Comparison of ENCODE assay signal across 8 cellular contexts in the genomic region with DNA sequence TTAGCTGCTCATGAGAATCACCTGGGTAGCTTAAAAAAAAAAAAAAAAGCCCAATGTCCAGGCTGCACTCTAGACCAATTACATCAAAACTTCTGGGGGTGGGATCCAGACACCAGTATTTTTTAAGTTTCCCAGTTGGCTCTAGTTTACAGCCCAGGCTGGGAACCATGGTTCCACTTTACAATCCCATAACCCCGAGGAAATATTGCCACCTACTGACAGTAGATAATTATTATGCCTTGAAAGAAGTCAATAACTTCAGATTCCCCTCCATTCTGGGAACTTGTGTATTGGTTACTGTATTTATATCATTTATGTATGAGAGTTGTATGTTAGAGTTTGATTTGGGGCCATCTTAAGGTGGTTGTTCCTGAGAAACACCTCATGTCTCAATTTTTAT.
DNase-seq lines count a peak whose midpoint lies in the region; ATAC-seq and TF ChIP-seq lines count a peak whose summit lies in the region.

No MANE protein-coding gene starts in this region.

- TF ChIP-seq CTCF in heart left ventricle (IDR thresholded peaks at IDR 0.05) (peak in 10 of 12 donors; percentile 14 to 54 (median 39)), colonic mucosa (IDR thresholded peaks at IDR 0.05) (peak; percentile 23), parathyroid adenoma (IDR thresholded peaks at IDR 0.05) (peak; percentile 31)

- peaks cover 0 to 3% (median 0%) of the 10 kb centered on the region in 9 donors for H3K27me3 ChIP-seq in heart left ventricle
- H3K27me3 ChIP-seq in colonic mucosa = no peaks in the 10 kb centered on the region
- H3K27me3 ChIP-seq in parathyroid adenoma (ENCODE audit: control insufficient read depth, insufficient read depth, low read length) = no peaks in the 10 kb centered on the region

- no peak overlapping the region for H2AFZ ChIP-seq in parathyroid adenoma

- ATAC-seq in heart left ventricle (no peak), Right ventricle myocardium inferior (no peak)
- no peak for ATAC-seq in activated CD4-positive, CD25-positive, alpha-beta regulatory T cell treated with anti-CD3 and anti-CD28 coated beads, Interleukin-2, amount 50 U/mL, for 24 hours

- peaks cover 0 to 9% (median 0%) of the 10 kb centered on the region in 12 donors for H3K4me1 ChIP-seq in heart left ventricle
- no peaks in the 10 kb centered on the region for H3K4me1 ChIP-seq in colonic mucosa
- H3K4me1 ChIP-seq in parathyroid adenoma = no peaks in the 10 kb centered on the region

- H3K27ac ChIP-seq in heart left ventricle (no peak overlapping the region), colonic mucosa (no peak overlapping the region), parathyroid adenoma (no peak overlapping the region)

- WGBS in heart left ventricle, 4 donors = 28 to 38% (median 34%) methylated on average over 1 of the region's 1 CpG

- no peak overlapping the region for H3K4me2 ChIP-seq in parathyroid adenoma (ENCODE audit: low read length)

- DNase-seq in heart left ventricle (no peak), Right ventricle myocardium inferior (ENCODE audit: missing footprints) (no peak), NCI-H748 treated with DMSO at 0.1 percent for 48 hours (lab: John Stamatoyannopoulos, UW) (peak; percentile 28), colonic mucosa (no peak), NK-92 (lab: John Stamatoyannopoulos, UW; ENCODE audit: unreplicated experiment) (no peak)
- DNase-seq in activated T-helper 1 cell treated with anti-CD3 and anti-CD28 coated beads, Interleukin-12 subunit alpha, Interleukin-12 subunit beta, Interleukin-2, Interleukin-4 antibody, amounts not matched to agents 30 ng/mL and 10 ng/mL and 1 ng/mL, durations not matched to agents 14 hours and 24 hours and 36 hours (ENCODE audit: low spot score) = no peak

- H3K27me3 Mint-ChIP-seq in activated T-helper 1 cell treated with anti-CD3 and anti-CD28 coated beads, Interleukin-12 subunit alpha, Interleukin-12 subunit beta, Interleukin-2, Interleukin-4 antibody, amounts not matched to agents 30 ng/mL and 10 ng/mL and 1 ng/mL, durations not matched to agents 14 hours and 24 hours and 36 hours (ENCODE audit: insufficient read depth) = peaks cover 16% of the 10 kb centered on the region

- H3K4me3 ChIP-seq in heart left ventricle = no peak overlapping the region
- H3K4me3 ChIP-seq in colonic mucosa = no peak overlapping the region
- H3K4me3 ChIP-seq in parathyroid adenoma (ENCODE audit: low read depth, low read length) = no peak overlapping the region

- H3K27ac Mint-ChIP-seq in activated T-helper 1 cell treated with anti-CD3 and anti-CD28 coated beads, Interleukin-12 subunit alpha, Interleukin-12 subunit beta, Interleukin-2, Interleukin-4 antibody, amounts not matched to agents 30 ng/mL and 10 ng/mL and 1 ng/mL, durations not matched to agents 14 hours and 24 hours and 36 hours = no peak overlapping the region

- H3K36me3 Mint-ChIP-seq in activated T-helper 1 cell treated with anti-CD3 and anti-CD28 coated beads, Interleukin-12 subunit alpha, Interleukin-12 subunit beta, Interleukin-2, Interleukin-4 antibody, amounts not matched to agents 30 ng/mL and 10 ng/mL and 1 ng/mL, durations not matched to agents 14 hours and 24 hours and 36 hours (ENCODE audit: low read depth) = no peaks in the 10 kb centered on the region

- no peaks in the 10 kb centered on the region for H3K9me3 ChIP-seq in heart left ventricle
- H3K9me3 ChIP-seq in colonic mucosa = no peaks in the 10 kb centered on the region
- H3K9me3 ChIP-seq in parathyroid adenoma (ENCODE audit: control insufficient read depth, low read length) = no peaks in the 10 kb centered on the region

- no peaks in the 10 kb centered on the region for H3K9me3 Mint-ChIP-seq in activated T-helper 1 cell treated with anti-CD3 and anti-CD28 coated beads, Interleukin-12 subunit alpha, Interleukin-12 subunit beta, Interleukin-2, Interleukin-4 antibody, amounts not matched to agents 30 ng/mL and 10 ng/mL and 1 ng/mL, durations not matched to agents 14 hours and 24 hours and 36 hours

- H3K36me3 ChIP-seq in heart left ventricle (no peaks in the 10 kb centered on the region), colonic mucosa (no peaks in the 10 kb centered on the region), parathyroid adenoma (ENCODE audit: control insufficient read depth, insufficient read depth, low read length) (no peaks in the 10 kb centered on the region)

- no peak overlapping the region for H3K4me3 Mint-ChIP-seq in activated T-helper 1 cell treated with anti-CD3 and anti-CD28 coated beads, Interleukin-12 subunit alpha, Interleukin-12 subunit beta, Interleukin-2, Interleukin-4 antibody, amounts not matched to agents 30 ng/mL and 10 ng/mL and 1 ng/mL, durations not matched to agents 14 hours and 24 hours and 36 hours

- H3K9ac ChIP-seq in colonic mucosa (ENCODE audit: low read depth in 2 of 2, low read length in 2 of 2) (no peak overlapping the region), parathyroid adenoma (no peak overlapping the region)

- no peaks in the 10 kb centered on the region for H3K4me1 Mint-ChIP-seq in activated T-helper 1 cell treated with anti-CD3 and anti-CD28 coated beads, Interleukin-12 subunit alpha, Interleukin-12 subunit beta, Interleukin-2, Interleukin-4 antibody, amounts not matched to agents 30 ng/mL and 10 ng/mL and 1 ng/mL, durations not matched to agents 14 hours and 24 hours and 36 hours (ENCODE audit: low read depth)

- no peaks in the 10 kb centered on the region for H3K79me2 ChIP-seq in parathyroid adenoma

- TF ChIP-seq POLR2A in heart left ventricle (IDR thresholded peaks at IDR 0.05) = no peak

- intact Hi-C loops in heart left ventricle (cut with DNase I) (loop anchor here in 9 of 10 donors (2.0 to 10.0 kb wide), 7 partner anchors 108 to 224 kb away; a partner anchor contains a TSS), Right ventricle myocardium inferior (cut with DNase I) (loop anchor here (5.0 kb wide), 1 partner anchor 111 kb away; no protein-coding TSS in a partner anchor), colonic mucosa (cut with DNase I) (loop anchor here (2.0 kb wide), 1 partner anchor 220 kb away; no protein-coding TSS in a partner anchor)
- intact Hi-C loops in activated T-helper 1 cell treated with anti-CD3 and anti-CD28 coated beads, Interleukin-12 subunit alpha, Interleukin-12 subunit beta, Interleukin-2, Interleukin-4 antibody, amounts not matched to agents 30 ng/mL and 10 ng/mL and 1 ng/mL, durations not matched to agents 14 hours and 24 hours and 36 hours (cut with micrococcal nuclease) = loop anchor here (1.0 kb wide), 1 partner anchor 220 kb away; no protein-coding TSS in a partner anchor
